ENCODE assay signal across 1 cellular context in the genomic region with DNA sequence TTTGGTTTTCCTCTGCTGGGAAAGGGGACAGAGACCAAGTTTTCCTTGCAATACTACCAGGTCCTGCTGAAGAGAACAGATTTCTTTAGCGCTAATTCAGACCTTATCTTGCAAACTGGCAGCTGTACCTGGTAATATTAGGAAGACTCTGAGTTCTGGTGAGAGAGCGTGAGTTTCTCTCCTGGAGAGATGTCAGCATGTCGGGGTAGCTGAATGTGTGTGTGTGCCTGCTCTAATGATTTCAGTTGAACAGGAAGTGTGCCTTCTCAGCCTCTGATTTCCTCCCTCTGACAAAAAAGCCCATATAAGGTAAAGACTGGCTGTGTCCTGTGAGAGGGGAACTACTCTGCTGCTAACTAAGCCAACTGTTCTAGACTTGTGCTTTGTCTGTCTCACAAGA.
TF ChIP-seq lines count a peak whose summit lies in the region.

No MANE protein-coding gene starts in this region.

TF ChIP-seq in K562, 482 proteins besides CTCF, POLR2A, EP300 and RAD21 (continued from another document):
- TF ChIP-seq ZFP36 (IDR thresholded peaks at IDR 0.05; ENCODE audit: low read depth, low read length, partially characterized antibody) = peak; percentile 10
- TF ChIP-seq ZNF764 (CRISPR knock-in tag; IDR thresholded peaks at IDR 0.05; ENCODE audit: low read depth) = no peak
